ENCODE assay signal across 1 cellular context in genomic region chr15:97909291-97909891, GRCh38.
TF ChIP-seq lines count a peak whose summit lies in the region.

No MANE protein-coding gene starts in this region.

TF ChIP-seq in SK-N-SH treated with all-trans-retinoic acid at 6 μM for 48 hours, 23 proteins besides CTCF, POLR2A, EP300 and RAD21 (continued from another document):
- TF ChIP-seq TOX (CRISPR knock-in tag; IDR thresholded peaks at IDR 0.05; ENCODE audit: borderline replicate concordance) (no peak), ESRRG (CRISPR knock-in tag; IDR thresholded peaks at IDR 0.05) (no peak), POU6F1 (CRISPR knock-in tag; IDR thresholded peaks at IDR 0.05; ENCODE audit: borderline replicate concordance, low read depth) (no peak), PATZ1 (CRISPR knock-in tag; IDR thresholded peaks at IDR 0.05; ENCODE audit: borderline replicate concordance) (no peak), GLIS3 (CRISPR knock-in tag; IDR thresholded peaks at IDR 0.05) (no peak), TCF4 (CRISPR knock-in tag; IDR thresholded peaks at IDR 0.05; ENCODE audit: borderline replicate concordance) (no peak), ZFP3 (CRISPR knock-in tag; IDR thresholded peaks at IDR 0.05) (no peak), ZNF8 (CRISPR knock-in tag; IDR thresholded peaks at IDR 0.05) (no peak)
